In genomic region chr10:104253576-104254410, GRCh38 we compare ENCODE assay signal across 9 cellular contexts. TPM values are rescaled to one million over a fixed set of nuclear protein-coding genes. Genes with fewer than 3 reads are reported as not detected.
DNase-seq lines count a peak whose midpoint lies in the region; ATAC-seq and TF ChIP-seq lines count a peak whose summit lies in the region.
"Had no signal": no experiment of that assay in that cellular context is flagged by ENCODE, and none has a peak within 500 bp of the region (broad histone marks: within the 10 kb centered on the region; RNA-seq: fewer than 3 reads in every experiment).

No MANE protein-coding gene starts in this region.

- H3K36me3 ChIP-seq in ES-I3 (ENCODE audit: insufficient read depth, low read length) (0 out of 2 replicates have a peak, but pooled peaks cover 5% of the 10 kb centered on the region), RWPE2 (ENCODE audit: low read depth) (peaks cover 26% of the 10 kb centered on the region), esophagus muscularis mucosa (peaks cover 5 to 17% (median 11%) of the 10 kb centered on the region in 4 donors), rectal smooth muscle tissue (ENCODE audit: control insufficient read depth, insufficient read depth, low read length) (peaks cover 2% of the 10 kb centered on the region)

- H3K9me3 ChIP-seq in ES-I3 (ENCODE audit: control insufficient read depth, insufficient read depth, low read length) (no peaks in the 10 kb centered on the region), RWPE2 (ENCODE audit: severe bottlenecking) (no peaks in the 10 kb centered on the region), esophagus muscularis mucosa (no peaks in the 10 kb centered on the region)

- DNase-seq in RWPE2 (ENCODE audit: low spot score) (no peak), esophagus muscularis mucosa (ENCODE audit: extremely low spot score) (no peak), NCI-H345 (lab: John Stamatoyannopoulos, UW) (no peak), NCI-H2029 treated with DMSO at 0.1 percent for 48 hours (lab: John Stamatoyannopoulos, UW) (no peak)

- no peak for TF ChIP-seq POLR2A in esophagus muscularis mucosa (IDR thresholded peaks at IDR 0.05; ENCODE audit: low read depth)

- intact Hi-C loops in esophagus muscularis mucosa (cut with DNase I): no loop called here

- H3K4me3 ChIP-seq in RWPE2 (ENCODE audit: severe bottlenecking) (peak overlapping the region; percentile 63), esophagus muscularis mucosa (peak overlapping the region; percentile 89 to 100 (median 94)), rectal smooth muscle tissue (ENCODE audit: low read length) (peak overlapping the region; percentile 79)

- peak overlapping the region; percentile 60 for H3K9ac ChIP-seq in ES-I3 (ENCODE audit: low read depth, low read length)
- no peak overlapping the region for H3K9ac ChIP-seq in rectal smooth muscle tissue (ENCODE audit: low read length)

- H3K27me3 ChIP-seq in RWPE2 (ENCODE audit: insufficient read depth, poor library complexity, severe bottlenecking) (no peaks in the 10 kb centered on the region), esophagus muscularis mucosa (no peaks in the 10 kb centered on the region), rectal smooth muscle tissue (ENCODE audit: control insufficient read depth, insufficient read depth, low read length) (no peaks in the 10 kb centered on the region)

- ATAC-seq in RWPE2 (ENCODE audit: low read depth): no peak
- no peak for ATAC-seq in HG02970 (IDR thresholded peaks at IDR 0.05; ENCODE audit: low FRiP score, unreplicated experiment)
- ATAC-seq in GM19397 (IDR thresholded peaks at IDR 0.05; ENCODE audit: unreplicated experiment): no peak

- no peak for TF ChIP-seq EP300 in esophagus muscularis mucosa (IDR thresholded peaks at IDR 0.05)

- 75% methylated on average over 10 of the region's 10 CpGs for WGBS in esophagus muscularis mucosa

- H3K27ac ChIP-seq in RWPE2 (ENCODE audit: poor library complexity, severe bottlenecking) (peak overlapping the region; percentile 90), esophagus muscularis mucosa (replicated peaks in 1 of 4) (peak overlapping the region; percentile 97 to 99 (median 99)), rectal smooth muscle tissue (ENCODE audit: low read depth, low read length) (peak overlapping the region; percentile 92)

- TF ChIP-seq CTCF in RWPE2 (IDR thresholded peaks at IDR 0.05; ENCODE audit: poor library complexity, severe bottlenecking): no peak
- TF ChIP-seq CTCF in esophagus muscularis mucosa (IDR thresholded peaks at IDR 0.05): no peak

- H3K4me1 ChIP-seq in ES-I3 (ENCODE audit: insufficient read depth, low read length) (peaks cover 26% of the 10 kb centered on the region), RWPE2 (ENCODE audit: insufficient read depth, poor library complexity, severe bottlenecking) (peaks cover 29% of the 10 kb centered on the region), esophagus muscularis mucosa (peaks cover 26 to 41% (median 35%) of the 10 kb centered on the region in 4 donors), rectal smooth muscle tissue (ENCODE audit: control insufficient read depth, insufficient read depth, low read length) (peaks cover 2% of the 10 kb centered on the region)

RNA-seq across cellular contexts. Expression of gene GSTO1, which starts 0.9 kb away (rescaled TPM):
- 100 to 1,000 TPM; 123 to 172 (median 152) TPM for total RNA-seq in esophagus muscularis mucosa

RNA-seq across cellular contexts. Expression of gene GSTO2, which starts 15.2 kb away (rescaled TPM):
- under 1 TPM; 0.42 to 0.99 (median 0.63) TPM for total RNA-seq in esophagus muscularis mucosa

RNA-seq across cellular contexts. Expression of gene CFAP43, which starts 21.6 kb away (rescaled TPM):
- under 1 TPM in 2 of 4 donors, not detected in 2; 0.17 to 0.33 TPM for total RNA-seq in esophagus muscularis mucosa
- total RNA-seq: activated CD8-positive, alpha-beta memory T cell treated with anti-CD3 and anti-CD28 coated beads for 36 hours had no signal
